8 cellular contexts compared by ENCODE assay signal in genomic region chr10:31760674-31761081, GRCh38.
DNase-seq lines count a peak whose midpoint lies in the region; ATAC-seq lines count a peak whose summit lies in the region.

No MANE protein-coding gene starts in this region.

- no peak for ATAC-seq in GM18907 (IDR thresholded peaks at IDR 0.05; ENCODE audit: unreplicated experiment)

- H3K9ac ChIP-seq in trophoblast cell (ENCODE audit: low read length), result no peak overlapping the region

- peak overlapping the region; percentile 85 for H3K4me2 ChIP-seq in trophoblast cell (ENCODE audit: low read length)

- peaks cover 6% of the 10 kb centered on the region for H3K79me1 ChIP-seq in trophoblast cell (ENCODE audit: low read length)

- H3K4me1 ChIP-seq in esophagus (ENCODE audit: control insufficient read depth in 2 of 2, insufficient read depth in 2 of 2, low read length in 1 of 2), result peaks cover 0 to 2% of the 10 kb centered on the region in 2 donors
- peaks cover 5 to 6% of the 10 kb centered on the region in 2 experiments for H3K4me1 ChIP-seq in trophoblast cell (ENCODE audit: control insufficient read depth in 1 of 2, insufficient read depth in 2 of 2, low read length in 2 of 2)

- no peaks in the 10 kb centered on the region for H3K79me2 ChIP-seq in trophoblast cell (ENCODE audit: control insufficient read depth, insufficient read depth, low read length, poor library complexity)

- peak overlapping the region; percentile 74 for H4K91ac ChIP-seq in trophoblast cell (ENCODE audit: low read depth, low read length)

- H4K8ac ChIP-seq in trophoblast cell (ENCODE audit: low read depth, low read length), result peak overlapping the region; percentile 92

- peak overlapping the region; percentile 56; the same call in 1 of the 2 replicates for H3K4me3 ChIP-seq in GM08714 (ENCODE audit: low read length)
- H3K4me3 ChIP-seq in esophagus (ENCODE audit: low read depth in 1 of 2, low read length in 2 of 2), result no peak overlapping the region
- no peak overlapping the region for H3K4me3 ChIP-seq in trophoblast cell (ENCODE audit: low read depth, low read length)

- H2BK120ac ChIP-seq in trophoblast cell (ENCODE audit: insufficient read depth, low read length, poor library complexity), result peak overlapping the region; percentile 1

- peak overlapping the region; percentile 25 for H3K14ac ChIP-seq in trophoblast cell (ENCODE audit: low read length)

- peak overlapping the region; percentile 46 for H3K18ac ChIP-seq in trophoblast cell (ENCODE audit: low read length)

- H3K36me3 ChIP-seq in esophagus (ENCODE audit: control insufficient read depth in 2 of 2, insufficient read depth in 2 of 2, low read length in 1 of 2) (no peaks in the 10 kb centered on the region), trophoblast cell (ENCODE audit: control insufficient read depth in 1 of 2, insufficient read depth in 2 of 2, low read length in 2 of 2) (no peaks in the 10 kb centered on the region)

- no peak overlapping the region for H2AK5ac ChIP-seq in trophoblast cell (ENCODE audit: low read length)

- WGBS in esophagus, 2 donors, result 28 to 46% methylated on average over 8 of the region's 8 CpGs
- no CpG with 5 or more reads among the region's 8 CpGs for WGBS in trophoblast cell (ENCODE audit: extremely low coverage, insufficient coverage, insufficient read length)

- peak overlapping the region; percentile 69 to 92 for H3K27ac ChIP-seq in esophagus (ENCODE audit: low read depth in 2 of 2, low read length in 1 of 2)
- no peak overlapping the region for H3K27ac ChIP-seq in trophoblast cell (ENCODE audit: low read depth, low read length)

- DNase-seq in RKO (ENCODE audit: low spot score) (peak; percentile 69), trophoblast cell (peak; percentile 54 to 57), hippocampal formation (lab: John Stamatoyannopoulos, UW) (no peak), NCI-H2107 treated with DMSO at 0.1 percent for 48 hours (lab: John Stamatoyannopoulos, UW; ENCODE audit: unreplicated experiment) (no peak)
- no peak for DNase-seq in stimulated activated CD4-positive, alpha-beta T cell treated with anti-CD3 and anti-CD28 coated beads, Interleukin-1b, Interleukin-23, amount 100 ng/mL, for 48 hours

- no peak overlapping the region for H3K4ac ChIP-seq in trophoblast cell (ENCODE audit: low read depth, low read length)

- H3K27me3 ChIP-seq in esophagus (ENCODE audit: control insufficient read depth in 1 of 2, insufficient read depth in 2 of 2, low read length in 2 of 2) (no peaks in the 10 kb centered on the region), trophoblast cell (ENCODE audit: insufficient read depth, low read length) (no peaks in the 10 kb centered on the region)

- H3K9me3 ChIP-seq in esophagus (ENCODE audit: control insufficient read depth in 2 of 2, insufficient read depth in 1 of 2, low read depth in 1 of 2, low read length in 1 of 2) (no peaks in the 10 kb centered on the region), trophoblast cell (ENCODE audit: insufficient read depth, low read depth, low read length) (no peaks in the 10 kb centered on the region)

- H2BK12ac ChIP-seq in trophoblast cell (ENCODE audit: low read length), result peak overlapping the region; percentile 65

- H3K23ac ChIP-seq in trophoblast cell (ENCODE audit: low read length), result no peak overlapping the region

- peak overlapping the region; percentile 69 for H4K12ac ChIP-seq in trophoblast cell (ENCODE audit: low read depth, low read length)

- peak overlapping the region; percentile 84 for H2AFZ ChIP-seq in trophoblast cell (ENCODE audit: insufficient read depth, low read length, poor library complexity)

- peak overlapping the region; percentile 39 for H2BK5ac ChIP-seq in trophoblast cell (ENCODE audit: low read depth, low read length, poor library complexity)

Comparison
In these comparisons a context has a peak if more than half of its experiments do, and no peak if none do; other contexts are left out.
1. DNase-seq: peak in RKO (single experiment) and trophoblast cell (2 of 2); none in stimulated activated CD4-positive, alpha-beta T cell treated with anti-CD3 and anti-CD28 coated beads, Interleukin-1b, Interleukin-23, amount 100 ng/mL, for 48 hours (single experiment), hippocampal formation (0 of 2) and NCI-H2107 treated with DMSO at 0.1 percent for 48 hours (single experiment).